ENCODE assay signal across 15 cellular contexts in genomic region chr7:44058759-44059218, GRCh38. TPM values are rescaled to one million over a fixed set of nuclear protein-coding genes. Genes with fewer than 3 reads are reported as not detected.
DNase-seq lines count a peak whose midpoint lies in the region; ATAC-seq and TF ChIP-seq lines count a peak whose summit lies in the region.
"Had no signal": no experiment of that assay in that cellular context is flagged by ENCODE, and none has a peak within 500 bp of the region (broad histone marks: within the 10 kb centered on the region; RNA-seq: fewer than 3 reads in every experiment).

No MANE protein-coding gene starts in this region.

- no peaks in the 10 kb centered on the region for H3K27me3 Mint-ChIP-seq in stimulated activated naive B cell treated with anti-CD40 and anti-IgM and Interleukin-4, amounts not matched to agents 10 μg/mL and 1 μg/mL and 100 μg/mL, for 72 hours
- H3K27me3 Mint-ChIP-seq: central memory CD8-positive, alpha-beta T cell had no signal

- H3K27ac ChIP-seq in OCI-LY1 (ENCODE audit: low read depth, low read length, poor library complexity, severe bottlenecking) (peak overlapping the region; percentile 54), esophagus (ENCODE audit: low read depth in 2 of 2, low read length in 1 of 2) (peak overlapping the region; percentile 79 to 88), gastroesophageal sphincter (no peak overlapping the region)
- H3K27ac ChIP-seq: A549 had no signal

- no peaks in the 10 kb centered on the region for H3K9me3 Mint-ChIP-seq in stimulated activated naive B cell treated with anti-CD40 and anti-IgM and Interleukin-4, amounts not matched to agents 10 μg/mL and 1 μg/mL and 100 μg/mL, for 72 hours
- H3K9me3 Mint-ChIP-seq: central memory CD8-positive, alpha-beta T cell had no signal

- peak; percentile 38 for DNase-seq in activated effector memory CD4-positive, alpha-beta T cell treated with anti-CD3 and anti-CD28 coated beads, Interleukin-2, amount 50 U/mL, for 16 hours
- no peak for DNase-seq in activated effector memory CD4-positive, alpha-beta T cell treated with Interleukin-2 at 50 U/mL for 16 hours
- DNase-seq in stimulated activated naive B cell treated with anti-CD40 and anti-IgM and Interleukin-4, amounts not matched to agents 10 μg/mL and 1 μg/mL and 100 μg/mL, for 72 hours, result no peak
- DNase-seq in NCI-H2227 treated with DMSO at 0.1 percent for 48 hours (lab: John Stamatoyannopoulos, UW), result no peak
- DNase-seq in LoVo (ENCODE audit: low spot score), result no peak
- DNase-seq: NCI-H345; OCI-M1; stimulated activated CD4-positive, alpha-beta T cell treated with anti-CD3 and anti-CD28 coated beads, Interleukin-2, amount 100 ng/mL, for 24 hours had no signal

- WGBS in esophagus, 2 donors, result 90 to 91% methylated on average over 7 of the region's 7 CpGs
- WGBS in gastroesophageal sphincter (ENCODE audit: low coverage in 1 of 2), 2 donors, result 90% methylated on average over 2 of the region's 7 CpGs; no CpG with 5 or more reads in 1 of the 2 donors

- H3K27me3 ChIP-seq in OCI-LY1 (ENCODE audit: insufficient read depth, low read length), result no peaks in the 10 kb centered on the region
- H3K27me3 ChIP-seq in esophagus (ENCODE audit: control insufficient read depth in 1 of 2, insufficient read depth in 2 of 2, low read length in 2 of 2), result no peaks in the 10 kb centered on the region
- H3K27me3 ChIP-seq in gastroesophageal sphincter, result no peaks in the 10 kb centered on the region

- H3K4me1 Mint-ChIP-seq in stimulated activated naive B cell treated with anti-CD40 and anti-IgM and Interleukin-4, amounts not matched to agents 10 μg/mL and 1 μg/mL and 100 μg/mL, for 72 hours, result peaks cover 49 to 94% of the 10 kb centered on the region in 2 donors

- TF ChIP-seq CTCF in OCI-LY1 (IDR thresholded peaks at IDR 0.05; ENCODE audit: low read length) (no peak), gastroesophageal sphincter (IDR thresholded peaks at IDR 0.05) (no peak)

- H3K4me1 ChIP-seq in OCI-LY1 (ENCODE audit: insufficient read depth, low read length, severe bottlenecking) (peaks cover 12% of the 10 kb centered on the region), esophagus (ENCODE audit: control insufficient read depth in 2 of 2, insufficient read depth in 2 of 2, low read length in 1 of 2) (peaks cover 8 to 20% of the 10 kb centered on the region in 2 donors), gastroesophageal sphincter (peaks cover 0 to 16% (median 0%) of the 10 kb centered on the region in 3 donors)
- H3K4me1 ChIP-seq: A549 had no signal

- no peaks in the 10 kb centered on the region for H3K9me2 ChIP-seq in OCI-LY1 (ENCODE audit: low read depth, low read length)

- no peak overlapping the region for H2AFZ ChIP-seq in OCI-LY1 (ENCODE audit: low read length)

- H4K20me1 ChIP-seq in OCI-LY1 (ENCODE audit: insufficient read depth, low read length), result no peaks in the 10 kb centered on the region

- H3K9me3 ChIP-seq in OCI-LY1 (ENCODE audit: low read length) (no peaks in the 10 kb centered on the region), esophagus (ENCODE audit: control insufficient read depth in 2 of 2, insufficient read depth in 1 of 2, low read depth in 1 of 2, low read length in 1 of 2) (no peaks in the 10 kb centered on the region), gastroesophageal sphincter (no peaks in the 10 kb centered on the region)
- H3K9me3 ChIP-seq: A549 had no signal

- no peak overlapping the region for H3K9ac ChIP-seq in OCI-LY1 (ENCODE audit: low read length)

- no peak for TF ChIP-seq POLR2A in gastroesophageal sphincter (IDR thresholded peaks at IDR 0.05)

- no peak overlapping the region for H3K4me3 ChIP-seq in OCI-LY1 (ENCODE audit: low read depth, low read length, poor library complexity, severe bottlenecking)
- no peak overlapping the region for H3K4me3 ChIP-seq in esophagus (ENCODE audit: low read depth in 1 of 2, low read length in 2 of 2)
- H3K4me3 ChIP-seq in gastroesophageal sphincter, result no peak overlapping the region
- H3K4me3 ChIP-seq: A549, K562 had no signal

- H3K27ac Mint-ChIP-seq in stimulated activated naive B cell treated with anti-CD40 and anti-IgM and Interleukin-4, amounts not matched to agents 10 μg/mL and 1 μg/mL and 100 μg/mL, for 72 hours, result peak overlapping the region; percentile 99

- TF ChIP-seq EP300 in gastroesophageal sphincter (IDR thresholded peaks at IDR 0.05), result no peak

- peak; percentile 38 to 44 for ATAC-seq in stimulated activated naive B cell treated with anti-CD40 and anti-IgM and Interleukin-4, amounts not matched to agents 10 μg/mL and 1 μg/mL and 100 μg/mL, for 72 hours (replicated peaks)
- ATAC-seq in gastroesophageal sphincter, result no peak
- ATAC-seq: A549, K562 had no signal

- peaks cover 92% of the 10 kb centered on the region for H3K36me3 ChIP-seq in OCI-LY1 (ENCODE audit: insufficient read depth, low read length)
- H3K36me3 ChIP-seq in esophagus (ENCODE audit: control insufficient read depth in 2 of 2, insufficient read depth in 2 of 2, low read length in 1 of 2), result peaks cover 34 to 68% of the 10 kb centered on the region in 2 donors
- peaks cover 0 to 88% of the 10 kb centered on the region in 2 donors for H3K36me3 ChIP-seq in gastroesophageal sphincter

- H3K4me2 ChIP-seq in OCI-LY1 (ENCODE audit: low read length), result no peak overlapping the region
- H3K4me2 ChIP-seq: A549 had no signal

- no peaks in the 10 kb centered on the region for H3K79me2 ChIP-seq in OCI-LY1 (ENCODE audit: insufficient read depth, low read length)

- peaks cover 59 to 81% of the 10 kb centered on the region in 2 donors for H3K36me3 Mint-ChIP-seq in stimulated activated naive B cell treated with anti-CD40 and anti-IgM and Interleukin-4, amounts not matched to agents 10 μg/mL and 1 μg/mL and 100 μg/mL, for 72 hours

- peak overlapping the region; percentile 75 to 80 for H3K4me3 Mint-ChIP-seq in stimulated activated naive B cell treated with anti-CD40 and anti-IgM and Interleukin-4, amounts not matched to agents 10 μg/mL and 1 μg/mL and 100 μg/mL, for 72 hours
- H3K4me3 Mint-ChIP-seq: central memory CD8-positive, alpha-beta T cell had no signal

- H3F3A ChIP-seq in OCI-LY1 (ENCODE audit: insufficient read depth, low read length), result no peaks in the 10 kb centered on the region

RNA-seq across cellular contexts. Expression of gene PGAM2, which starts 6.6 kb away (rescaled TPM):
- polyA plus RNA-seq in esophagus, result 1 to 10 TPM; 2.1 to 3.8 TPM
- total RNA-seq in gastroesophageal sphincter, result 1 to 10 TPM in 2 of 4 donors, not detected in 2; 3.2 to 3.9 TPM
- total RNA-seq: epithelial cell of proximal tubule, K562 had no signal
- polyA plus RNA-seq: A549, K562 had no signal

RNA-seq across cellular contexts. Expression of gene DBNL, which starts 14.3 kb away (rescaled TPM):
- 100 to 1,000 TPM; 157 to 215 TPM for polyA plus RNA-seq in esophagus
- 100 to 1,000 TPM in 3 of 4 donors, 10 to 100 TPM in 1; 92.2 to 132 (median 124) TPM for total RNA-seq in gastroesophageal sphincter

RNA-seq across cellular contexts. Expression of gene POLM, which starts 23.5 kb away (rescaled TPM):
- polyA plus RNA-seq in esophagus, result 10 to 100 TPM; 11.4 to 26.3 TPM
- 10 to 100 TPM; 28.1 to 55.1 (median 32.4) TPM for total RNA-seq in gastroesophageal sphincter

RNA-seq across cellular contexts. Expression of gene AEBP1, which starts 45.4 kb away (rescaled TPM):
- 10 to 100 TPM in 1 of 2 donors, 1 to 10 TPM in 1; 8.8 to 19.9 TPM for polyA plus RNA-seq in esophagus
- 100 to 1,000 TPM; 101 to 248 (median 171) TPM for total RNA-seq in gastroesophageal sphincter
- polyA plus RNA-seq: A549 had no signal

Comparison
In these comparisons a context has a peak if more than half of its experiments do, and no peak if none do; other contexts are left out.
1. H3K27ac ChIP-seq: peak in OCI-LY1 (single experiment) and esophagus (2 of 2); none in gastroesophageal sphincter (0 of 4).